10 cellular contexts compared by ENCODE assay signal in genomic region chr11:1153951-1154487, GRCh38.
DNase-seq lines count a peak whose midpoint lies in the region; ATAC-seq and TF ChIP-seq lines count a peak whose summit lies in the region.
"Had no signal": no experiment of that assay in that cellular context is flagged by ENCODE, and none has a peak within 500 bp of the region (broad histone marks: within the 10 kb centered on the region; RNA-seq: fewer than 3 reads in every experiment).

No MANE protein-coding gene starts in this region.

- TF ChIP-seq CTCF in WERI-Rb-1 (IDR thresholded peaks at IDR 0.05; ENCODE audit: low read depth, low read length): no peak

- DNase-seq in DMS53 (lab: John Stamatoyannopoulos, UW) (peak; percentile 53), DMS53 treated with DMSO at 0.1 percent for 48 hours (lab: John Stamatoyannopoulos, UW; ENCODE audit: unreplicated experiment) (no peak), WERI-Rb-1 (no peak), hepatic stellate cell (ENCODE audit: low spot score) (peak; percentile 97), stromal cell of bone marrow (ENCODE audit: low read depth) (peak; percentile 95), T-helper 9 cell (no peak)
- DNase-seq: activated CD4-positive, alpha-beta T cell treated with anti-CD3 and anti-CD28 coated beads, Interleukin-2, amount 10 ng/mL, durations not matched to agents 7 days and 5 days had no signal

- H3K36me3 ChIP-seq in WERI-Rb-1: no peaks in the 10 kb centered on the region

- H3K9me3 ChIP-seq in WERI-Rb-1 (ENCODE audit: severe bottlenecking): peaks cover 4% of the 10 kb centered on the region

- H3K27me3 ChIP-seq in WERI-Rb-1 (ENCODE audit: insufficient read depth, low read depth, severe bottlenecking): no peaks in the 10 kb centered on the region

- peak overlapping the region; percentile 19; the same call in 1 of the 2 replicates for H3K27ac ChIP-seq in WERI-Rb-1
- H3K27ac ChIP-seq: 22Rv1 had no signal

- no peak for ATAC-seq in GM18517 (IDR thresholded peaks at IDR 0.05; ENCODE audit: unreplicated experiment)
- ATAC-seq in GM19351 (IDR thresholded peaks at IDR 0.05; ENCODE audit: unreplicated experiment): no peak

- H3K4me3 ChIP-seq in WERI-Rb-1 (ENCODE audit: low read depth, low read length): no peak overlapping the region

Comparison
In these comparisons a context has a peak if more than half of its experiments do, and no peak if none do; other contexts are left out.
1. DNase-seq: peak in DMS53 (single experiment), hepatic stellate cell (single experiment) and stromal cell of bone marrow (single experiment); none in DMS53 treated with DMSO at 0.1 percent for 48 hours (single experiment), WERI-Rb-1 (single experiment) and T-helper 9 cell (single experiment).